Comparison of ENCODE assay signal across 22 cellular contexts in genomic region chr19:5784581-5785147, GRCh38. TPM values are rescaled to one million over a fixed set of nuclear protein-coding genes. Genes with fewer than 3 reads are reported as not detected.
DNase-seq lines count a peak whose midpoint lies in the region; ATAC-seq lines count a peak whose summit lies in the region.
"Had no signal": no experiment of that assay in that cellular context is flagged by ENCODE, and none has a peak within 500 bp of the region (broad histone marks: within the 10 kb centered on the region; RNA-seq: fewer than 3 reads in every experiment).

PRR22 (minus strand) TSS chr19:5784746; CDS start chr19:5784660, 86 bp downstream.

- H3K4me3 ChIP-seq in neuronal stem cell (ENCODE audit: low read length in 2 of 2) = no peak within 1 kb of the TSS
- H3K4me3 ChIP-seq: GM12878 had no signal

- H3K36me3 ChIP-seq in neuronal stem cell (replicated peaks in 1 of 2; ENCODE audit: control insufficient read depth in 2 of 2, insufficient read depth in 2 of 2, low read length in 2 of 2) = peaks cover 35 to 61% of the 10 kb centered on the region in 2 donors

- no peaks in the 10 kb centered on the region for H3K9me3 Mint-ChIP-seq in stimulated activated naive CD8-positive, alpha-beta T cell treated with anti-CD3 and anti-CD28 coated beads, Interleukin-15, amount 100 ng/mL, for 72 hours
- H3K9me3 Mint-ChIP-seq in stimulated activated naive B cell treated with anti-CD40 and anti-IgM and Interleukin-4, amounts not matched to agents 10 μg/mL and 1 μg/mL and 100 μg/mL, for 72 hours = no peaks in the 10 kb centered on the region
- H3K9me3 Mint-ChIP-seq: CD8-positive, alpha-beta memory T cell had no signal

- H2BK15ac ChIP-seq in neuronal stem cell (ENCODE audit: low read length) = no peak within 1 kb of the TSS

- no peak within 1 kb of the TSS for H3K4ac ChIP-seq in neuronal stem cell (ENCODE audit: low read length)

- no peaks in the 10 kb centered on the region for H3K9me3 ChIP-seq in T-helper 17 cell (ENCODE audit: control insufficient read depth, low read length, poor library complexity, severe bottlenecking)
- H3K9me3 ChIP-seq in neuronal stem cell (replicated peaks in 1 of 2; ENCODE audit: control insufficient read depth in 2 of 2, insufficient read depth in 1 of 2, low read depth in 1 of 2, low read length in 2 of 2) = no peaks in the 10 kb centered on the region
- H3K9me3 ChIP-seq: SK-N-SH had no signal

- H2BK12ac ChIP-seq in neuronal stem cell (ENCODE audit: low read length) = no peak within 1 kb of the TSS

- no peak within 1 kb of the TSS for H3K9ac ChIP-seq in neuronal stem cell (ENCODE audit: low read depth, low read length, poor library complexity)
- H3K9ac ChIP-seq: SK-N-SH had no signal

- peaks cover 36% of the 10 kb centered on the region for H3K4me1 Mint-ChIP-seq in stimulated activated naive CD8-positive, alpha-beta T cell treated with anti-CD3 and anti-CD28 coated beads, Interleukin-15, amount 100 ng/mL, for 72 hours
- peaks cover 5% of the 10 kb centered on the region for H3K4me1 Mint-ChIP-seq in T-helper 17 cell
- H3K4me1 Mint-ChIP-seq in stimulated activated naive B cell treated with anti-CD40 and anti-IgM and Interleukin-4, amounts not matched to agents 10 μg/mL and 1 μg/mL and 100 μg/mL, for 72 hours = peaks cover 7 to 16% of the 10 kb centered on the region in 2 donors

- no peak for DNase-seq in stimulated activated naive CD8-positive, alpha-beta T cell treated with anti-CD3 and anti-CD28 coated beads, Interleukin-15, amount 100 ng/mL, for 72 hours
- no peak for DNase-seq in stimulated activated naive CD8-positive, alpha-beta T cell treated with anti-CD3 and anti-CD28 coated beads, Interleukin-15, Interleukin-2, amounts not matched to agents 100 U/mL and 50 U/mL, for 24 hours
- DNase-seq in T-helper 17 cell (no peak), neuronal stem cell (ENCODE audit: low spot score) (no peak)
- DNase-seq in effector CD4-positive, alpha-beta T cell = no peak
- no peak for DNase-seq in stimulated activated naive B cell treated with anti-CD40 and anti-IgM and Interleukin-4, amounts not matched to agents 10 μg/mL and 1 μg/mL and 100 μg/mL, for 72 hours
- DNase-seq: AML-193; C1 segment of cervical spinal cord; CD8-positive, alpha-beta memory T cell; DMS 273 treated with DMSO at 0.1 percent for 48 hours; DMS79; EL; GDM1; Kasumi-1; NCI-H1105; NCI-H1436 treated with DMSO at 0.1 percent for 48 hours; NCI-H187 treated with DMSO at 0.1 percent for 48 hours; NCI-H524; NCI-H774; SK-N-SH had no signal

- no peak within 1 kb of the TSS for H4K91ac ChIP-seq in neuronal stem cell (ENCODE audit: low read depth, low read length, poor library complexity)

- H3K23ac ChIP-seq in neuronal stem cell (ENCODE audit: low read depth, low read length, poor library complexity) = peak within 1 kb of the TSS; percentile 73

- H3K27ac Mint-ChIP-seq in stimulated activated naive CD8-positive, alpha-beta T cell treated with anti-CD3 and anti-CD28 coated beads, Interleukin-15, amount 100 ng/mL, for 72 hours = peak within 1 kb of the TSS in 1 of 2 donors; percentile 27
- no peak within 1 kb of the TSS for H3K27ac Mint-ChIP-seq in T-helper 17 cell
- H3K27ac Mint-ChIP-seq in stimulated activated naive B cell treated with anti-CD40 and anti-IgM and Interleukin-4, amounts not matched to agents 10 μg/mL and 1 μg/mL and 100 μg/mL, for 72 hours = no peak within 1 kb of the TSS

- H2BK5ac ChIP-seq in neuronal stem cell (ENCODE audit: low read length) = no peak within 1 kb of the TSS

- H3K4me3 Mint-ChIP-seq in stimulated activated naive CD8-positive, alpha-beta T cell treated with anti-CD3 and anti-CD28 coated beads, Interleukin-15, amount 100 ng/mL, for 72 hours = no peak within 1 kb of the TSS
- H3K4me3 Mint-ChIP-seq in T-helper 17 cell = no peak within 1 kb of the TSS
- no peak within 1 kb of the TSS for H3K4me3 Mint-ChIP-seq in stimulated activated naive B cell treated with anti-CD40 and anti-IgM and Interleukin-4, amounts not matched to agents 10 μg/mL and 1 μg/mL and 100 μg/mL, for 72 hours
- H3K4me3 Mint-ChIP-seq: CD8-positive, alpha-beta memory T cell had no signal

- no peak within 1 kb of the TSS for H2AFZ ChIP-seq in neuronal stem cell (ENCODE audit: low read length)

- no peaks in the 10 kb centered on the region for H3K4me1 ChIP-seq in neuronal stem cell (ENCODE audit: control insufficient read depth in 2 of 2, insufficient read depth in 1 of 2, low read depth in 1 of 2, low read length in 2 of 2)

- no peak within 1 kb of the TSS for H2BK120ac ChIP-seq in neuronal stem cell (ENCODE audit: low read depth, low read length)

- H3K4me2 ChIP-seq in neuronal stem cell (ENCODE audit: insufficient read depth, low read length, poor library complexity, severe bottlenecking) = no peak within 1 kb of the TSS
- H3K4me2 ChIP-seq: SK-N-SH had no signal

- H3K36me3 Mint-ChIP-seq in T-helper 17 cell (ENCODE audit: low read depth) = peaks cover 5% of the 10 kb centered on the region
- H3K36me3 Mint-ChIP-seq in stimulated activated naive B cell treated with anti-CD40 and anti-IgM and Interleukin-4, amounts not matched to agents 10 μg/mL and 1 μg/mL and 100 μg/mL, for 72 hours = peaks cover 28 to 46% of the 10 kb centered on the region in 2 donors

- H4K8ac ChIP-seq in neuronal stem cell (ENCODE audit: low read depth, low read length) = no peak within 1 kb of the TSS

- no peak within 1 kb of the TSS for H2AK5ac ChIP-seq in neuronal stem cell (ENCODE audit: low read depth, low read length)

- WGBS in neuronal stem cell (ENCODE audit: extremely low coverage in 2 of 2, insufficient read length in 2 of 2, insufficient replicate concordance in 1 of 2), 2 donors = no CpG with 5 or more reads among the region's 15 CpGs

- ATAC-seq in stimulated activated naive CD8-positive, alpha-beta T cell treated with anti-CD3 and anti-CD28 coated beads, Interleukin-15, amount 100 ng/mL, for 72 hours = peak; percentile 15
- ATAC-seq in stimulated activated naive CD8-positive, alpha-beta T cell treated with anti-CD3 and anti-CD28 coated beads, Interleukin-15, Interleukin-2, amounts not matched to agents 100 U/mL and 50 U/mL, for 24 hours = no peak
- peak; percentile 2 for ATAC-seq in T-helper 17 cell
- ATAC-seq in stimulated activated naive B cell treated with anti-CD40 and anti-IgM and Interleukin-4, amounts not matched to agents 10 μg/mL and 1 μg/mL and 100 μg/mL, for 72 hours (replicated peaks) = no peak
- ATAC-seq in HG03097 (IDR thresholded peaks at IDR 0.05; ENCODE audit: low FRiP score, unreplicated experiment) = no peak
- ATAC-seq: GM12878 had no signal

- peaks cover 12% of the 10 kb centered on the region for H3K79me1 ChIP-seq in neuronal stem cell (ENCODE audit: low read depth, low read length)

- no peaks in the 10 kb centered on the region for H3K27me3 Mint-ChIP-seq in stimulated activated naive CD8-positive, alpha-beta T cell treated with anti-CD3 and anti-CD28 coated beads, Interleukin-15, amount 100 ng/mL, for 72 hours
- H3K27me3 Mint-ChIP-seq in T-helper 17 cell = no peaks in the 10 kb centered on the region
- H3K27me3 Mint-ChIP-seq in stimulated activated naive B cell treated with anti-CD40 and anti-IgM and Interleukin-4, amounts not matched to agents 10 μg/mL and 1 μg/mL and 100 μg/mL, for 72 hours = no peaks in the 10 kb centered on the region
- H3K27me3 Mint-ChIP-seq: CD8-positive, alpha-beta memory T cell had no signal

- H3K14ac ChIP-seq in neuronal stem cell (ENCODE audit: low read length) = no peak within 1 kb of the TSS

- H3K18ac ChIP-seq in neuronal stem cell (ENCODE audit: low read length) = no peak within 1 kb of the TSS

- H3K27ac ChIP-seq in neuronal stem cell (replicated peaks; ENCODE audit: low read length) = no peak within 1 kb of the TSS

- no peaks in the 10 kb centered on the region for H3K27me3 ChIP-seq in neuronal stem cell (ENCODE audit: control insufficient read depth in 3 of 3, insufficient read depth in 3 of 3, low read depth in 1 of 3, low read length in 3 of 3)

RNA-seq across cellular contexts. Expression of gene PRR22, which starts in this region (rescaled TPM):
- total RNA-seq in T-helper 17 cell = 1 to 10 TPM; 3.8 to 3.9 TPM
- 0.68 TPM for polyA plus RNA-seq in neuronal stem cell (2013, experiment 1 of 2)
- 0.62 TPM for polyA plus RNA-seq in neuronal stem cell (2013, experiment 2 of 2)

Comparison
In these comparisons a context has a peak if more than half of its experiments do, and no peak if none do; other contexts are left out.
1. ATAC-seq: peak in stimulated activated naive CD8-positive, alpha-beta T cell treated with anti-CD3 and anti-CD28 coated beads, Interleukin-15, amount 100 ng/mL, for 72 hours (single experiment) and T-helper 17 cell (single experiment); none in stimulated activated naive CD8-positive, alpha-beta T cell treated with anti-CD3 and anti-CD28 coated beads, Interleukin-15, Interleukin-2, amounts not matched to agents 100 U/mL and 50 U/mL, for 24 hours (single experiment), stimulated activated naive B cell treated with anti-CD40 and anti-IgM and Interleukin-4, amounts not matched to agents 10 μg/mL and 1 μg/mL and 100 μg/mL, for 72 hours (0 of 2) and HG03097 (single experiment).